15 cellular contexts compared by ENCODE assay signal in genomic region chr16:17130733-17131132, GRCh38.
DNase-seq lines count a peak whose midpoint lies in the region; ATAC-seq and TF ChIP-seq lines count a peak whose summit lies in the region.
"Had no signal": no experiment of that assay in that cellular context is flagged by ENCODE, and none has a peak within 500 bp of the region (broad histone marks: within the 10 kb centered on the region; RNA-seq: fewer than 3 reads in every experiment).

No MANE protein-coding gene starts in this region.

- WGBS in endodermal cell (ENCODE audit: insufficient coverage in 1 of 2, insufficient read length in 1 of 2), 2 experiments: 85 to 92% methylated on average over 5 to 6 of the region's 6 CpGs

- H3K4me3 ChIP-seq in endodermal cell (ENCODE audit: low read length): no peak overlapping the region
- H3K4me3 ChIP-seq: MG63 had no signal

- H3K27ac Mint-ChIP-seq in activated naive CD8-positive, alpha-beta T cell treated with anti-CD3 and anti-CD28 coated beads, Interleukin-2, amount 10 ng/mL, durations not matched to agents 7 days and 5 days: peak overlapping the region; percentile 22
- no peak overlapping the region for H3K27ac Mint-ChIP-seq in activated naive CD8-positive, alpha-beta T cell treated with anti-CD3 and anti-CD28 coated beads for 36 hours
- H3K27ac Mint-ChIP-seq in T-helper 17 cell (peak overlapping the region; percentile 90), immature natural killer cell (peak overlapping the region in 5 of 6 donors; percentile 6 to 63 (median 22)), endodermal cell (no peak overlapping the region)

- H3K27me3 Mint-ChIP-seq in activated naive CD8-positive, alpha-beta T cell treated with anti-CD3 and anti-CD28 coated beads, Interleukin-2, amount 10 ng/mL, durations not matched to agents 7 days and 5 days: no peaks in the 10 kb centered on the region
- no peaks in the 10 kb centered on the region for H3K27me3 Mint-ChIP-seq in activated naive CD8-positive, alpha-beta T cell treated with anti-CD3 and anti-CD28 coated beads for 36 hours
- H3K27me3 Mint-ChIP-seq in T-helper 17 cell: no peaks in the 10 kb centered on the region
- no peaks in the 10 kb centered on the region for H3K27me3 Mint-ChIP-seq in immature natural killer cell (ENCODE audit: low read depth in 3 of 3)
- H3K27me3 Mint-ChIP-seq in endodermal cell (ENCODE audit: insufficient read depth): no peaks in the 10 kb centered on the region

- H3K4me1 Mint-ChIP-seq in activated naive CD8-positive, alpha-beta T cell treated with anti-CD3 and anti-CD28 coated beads, Interleukin-2, amount 10 ng/mL, durations not matched to agents 7 days and 5 days: peaks cover 23% of the 10 kb centered on the region
- H3K4me1 Mint-ChIP-seq in activated naive CD8-positive, alpha-beta T cell treated with anti-CD3 and anti-CD28 coated beads for 36 hours: peaks cover 25% of the 10 kb centered on the region
- H3K4me1 Mint-ChIP-seq in T-helper 17 cell (peaks cover 16% of the 10 kb centered on the region), immature natural killer cell (peaks cover 34 to 45% of the 10 kb centered on the region in 2 donors), endodermal cell (no peaks in the 10 kb centered on the region)

- H3K4me3 Mint-ChIP-seq in activated naive CD8-positive, alpha-beta T cell treated with anti-CD3 and anti-CD28 coated beads, Interleukin-2, amount 10 ng/mL, durations not matched to agents 7 days and 5 days: peak overlapping the region; percentile 9
- no peak overlapping the region for H3K4me3 Mint-ChIP-seq in activated naive CD8-positive, alpha-beta T cell treated with anti-CD3 and anti-CD28 coated beads for 36 hours
- peak overlapping the region; percentile 34 for H3K4me3 Mint-ChIP-seq in T-helper 17 cell
- H3K4me3 Mint-ChIP-seq in immature natural killer cell: no peak overlapping the region
- no peak overlapping the region for H3K4me3 Mint-ChIP-seq in endodermal cell

- no peaks in the 10 kb centered on the region for H3K4me1 ChIP-seq in endodermal cell (ENCODE audit: control insufficient read depth, insufficient read depth, low read length)

- H3K27me3 ChIP-seq in endodermal cell (ENCODE audit: control insufficient read depth, insufficient read depth, low read length, poor library complexity, severe bottlenecking): no peaks in the 10 kb centered on the region
- H3K27me3 ChIP-seq: MG63 had no signal

- DNase-seq in activated naive CD8-positive, alpha-beta T cell treated with anti-CD3 and anti-CD28 coated beads, Interleukin-2, amount 10 ng/mL, durations not matched to agents 7 days and 5 days: no peak
- no peak for DNase-seq in activated naive CD8-positive, alpha-beta T cell treated with anti-CD3 and anti-CD28 coated beads for 36 hours
- DNase-seq in T-helper 17 cell (no peak), immature natural killer cell (no peak), AG20443 (ENCODE audit: low spot score) (no peak), endodermal cell (no peak), ecto neural progenitor cell (ENCODE audit: low spot score) (no peak)
- DNase-seq: DMS 273 treated with DMSO at 0.1 percent for 48 hours, GOT3, MG63, NCI-H1105, NCI-H187, NCI-H446 had no signal

- POLR2A ChIA-PET in activated naive CD8-positive, alpha-beta T cell treated with anti-CD3 and anti-CD28 coated beads, Interleukin-2, amount 10 ng/mL, durations not matched to agents 7 days and 5 days (lab: Charles Lee): no interaction called here

- H3K27ac ChIP-seq in endodermal cell (ENCODE audit: low read depth, low read length): no peak overlapping the region
- H3K27ac ChIP-seq: KMS-11 had no signal

- TF ChIP-seq CTCF in endodermal cell (conservative IDR thresholded peaks at IDR 0.05): no peak

- H3K36me3 Mint-ChIP-seq in activated naive CD8-positive, alpha-beta T cell treated with anti-CD3 and anti-CD28 coated beads, Interleukin-2, amount 10 ng/mL, durations not matched to agents 7 days and 5 days: peaks cover 64% of the 10 kb centered on the region
- H3K36me3 Mint-ChIP-seq in activated naive CD8-positive, alpha-beta T cell treated with anti-CD3 and anti-CD28 coated beads for 36 hours: peaks cover 15% of the 10 kb centered on the region
- peaks cover 31% of the 10 kb centered on the region for H3K36me3 Mint-ChIP-seq in T-helper 17 cell (ENCODE audit: low read depth)
- peaks cover 49 to 62% (median 57%) of the 10 kb centered on the region in 3 donors for H3K36me3 Mint-ChIP-seq in immature natural killer cell
- peaks cover 46% of the 10 kb centered on the region for H3K36me3 Mint-ChIP-seq in endodermal cell (ENCODE audit: low read depth)

- ATAC-seq in activated naive CD8-positive, alpha-beta T cell treated with anti-CD3 and anti-CD28 coated beads, Interleukin-2, amount 10 ng/mL, durations not matched to agents 7 days and 5 days (ENCODE audit: low read depth): peak; percentile 50
- ATAC-seq in T-helper 17 cell (no peak), HG02623 (IDR thresholded peaks at IDR 0.05; ENCODE audit: unreplicated experiment) (no peak)

- H3K9ac ChIP-seq in endodermal cell (ENCODE audit: extremely low read depth, low read length, poor library complexity, severe bottlenecking): no peak overlapping the region
- H3K9ac ChIP-seq: KMS-11 had no signal

- H3K36me3 ChIP-seq in endodermal cell (ENCODE audit: control insufficient read depth, insufficient read depth, low read length): peaks cover 5% of the 10 kb centered on the region

- H3K9me3 ChIP-seq in T-helper 17 cell (ENCODE audit: control insufficient read depth, low read length, poor library complexity, severe bottlenecking) (no peaks in the 10 kb centered on the region), endodermal cell (ENCODE audit: control insufficient read depth, low read length) (no peaks in the 10 kb centered on the region)
- H3K9me3 ChIP-seq: MG63 had no signal

- H3K9me3 Mint-ChIP-seq in activated naive CD8-positive, alpha-beta T cell treated with anti-CD3 and anti-CD28 coated beads, Interleukin-2, amount 10 ng/mL, durations not matched to agents 7 days and 5 days: no peaks in the 10 kb centered on the region
- no peaks in the 10 kb centered on the region for H3K9me3 Mint-ChIP-seq in activated naive CD8-positive, alpha-beta T cell treated with anti-CD3 and anti-CD28 coated beads for 36 hours
- H3K9me3 Mint-ChIP-seq in immature natural killer cell: no peaks in the 10 kb centered on the region
- H3K9me3 Mint-ChIP-seq in endodermal cell: no peaks in the 10 kb centered on the region

Comparison
In these comparisons a context has a peak if more than half of its experiments do, and no peak if none do; other contexts are left out.
1. H3K27ac Mint-ChIP-seq: peak in activated naive CD8-positive, alpha-beta T cell treated with anti-CD3 and anti-CD28 coated beads, Interleukin-2, amount 10 ng/mL, durations not matched to agents 7 days and 5 days (single experiment), T-helper 17 cell (single experiment) and immature natural killer cell (5 of 6); none in activated naive CD8-positive, alpha-beta T cell treated with anti-CD3 and anti-CD28 coated beads for 36 hours (single experiment) and endodermal cell (single experiment).
2. H3K4me3 Mint-ChIP-seq: peak in activated naive CD8-positive, alpha-beta T cell treated with anti-CD3 and anti-CD28 coated beads, Interleukin-2, amount 10 ng/mL, durations not matched to agents 7 days and 5 days (single experiment) and T-helper 17 cell (single experiment); none in activated naive CD8-positive, alpha-beta T cell treated with anti-CD3 and anti-CD28 coated beads for 36 hours (single experiment), immature natural killer cell (0 of 5) and endodermal cell (single experiment).